Comparison of ENCODE assay signal across 1 cellular context in genomic region chr17:29588017-29588557, GRCh38.
TF ChIP-seq lines count a peak whose summit lies in the region.

No MANE protein-coding gene starts in this region.

TF ChIP-seq in H1, 55 proteins besides CTCF, POLR2A, EP300 and RAD21:
- TF ChIP-seq TBP (IDR thresholded peaks at IDR 0.05; ENCODE audit: low read depth, low read length) = no peak
- TF ChIP-seq HDAC6 (IDR thresholded peaks at IDR 0.05; ENCODE audit: low read depth, low read length) = no peak
- TF ChIP-seq FOSL1 (IDR thresholded peaks at IDR 0.05; ENCODE audit: insufficient read depth, low read depth, low read length) = no peak
- no peak for TF ChIP-seq CBX5 (IDR thresholded peaks at IDR 0.05; ENCODE audit: low read depth, low read length)
- TF ChIP-seq BCL11A (IDR thresholded peaks at IDR 0.05; ENCODE audit: low read depth in 2 of 2, low read length in 2 of 2) = no peak
- no peak for TF ChIP-seq SIRT6 (IDR thresholded peaks at IDR 0.05; ENCODE audit: low read length)
- TF ChIP-seq ASH2L (IDR thresholded peaks at IDR 0.05; ENCODE audit: low read length) = no peak
- TF ChIP-seq TAF7 (optimal IDR thresholded peaks at IDR 0.05; ENCODE audit: borderline replicate concordance, low read depth, low read length) = no peak
- no peak for TF ChIP-seq USF2 (IDR thresholded peaks at IDR 0.05; ENCODE audit: low read length)
- no peak; a peak in 1 of 4 replicates for TF ChIP-seq SIN3A (conservative IDR thresholded peaks at IDR 0.05 in 1 of 2, IDR thresholded peaks at IDR 0.05 in 1 of 2; ENCODE audit: low read depth in 1 of 2, low read length in 2 of 2)
- no peak for TF ChIP-seq NRF1 (IDR thresholded peaks at IDR 0.05; ENCODE audit: low read depth, low read length)
- TF ChIP-seq TAF1 (IDR thresholded peaks at IDR 0.05; ENCODE audit: low read depth, low read length) = no peak
- TF ChIP-seq CHD2 (IDR thresholded peaks at IDR 0.05; ENCODE audit: low read length) = no peak
- TF ChIP-seq SUZ12 (IDR thresholded peaks at IDR 0.05; ENCODE audit: low read length) = no peak
